In the genomic region with DNA sequence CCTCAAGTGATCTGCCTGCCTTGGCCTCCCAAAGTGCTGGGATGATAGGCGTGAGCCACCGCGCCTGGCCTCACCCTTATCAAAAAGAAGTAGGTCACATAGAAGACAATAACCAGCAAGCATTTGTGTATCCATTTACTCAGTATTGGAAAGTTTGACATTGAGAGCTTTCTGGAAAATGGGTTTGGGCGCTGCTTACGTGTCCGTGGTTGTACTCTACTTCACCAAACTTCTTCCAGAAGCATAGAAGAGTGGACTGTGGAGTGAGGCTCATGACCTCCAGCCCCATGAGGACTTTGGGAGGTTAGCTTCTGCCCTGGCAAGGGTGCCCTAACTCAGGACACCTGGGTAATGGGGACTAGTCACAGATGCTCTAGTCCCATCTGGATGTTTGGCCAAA, we compare ENCODE assay signal across 2 cellular contexts.
TF ChIP-seq lines count a peak whose summit lies in the region.

No MANE protein-coding gene starts in this region.

TF ChIP-seq in SK-N-SH, 30 proteins besides CTCF, POLR2A, EP300 and RAD21 (continued from another document):
- TF ChIP-seq, protein P1, sequence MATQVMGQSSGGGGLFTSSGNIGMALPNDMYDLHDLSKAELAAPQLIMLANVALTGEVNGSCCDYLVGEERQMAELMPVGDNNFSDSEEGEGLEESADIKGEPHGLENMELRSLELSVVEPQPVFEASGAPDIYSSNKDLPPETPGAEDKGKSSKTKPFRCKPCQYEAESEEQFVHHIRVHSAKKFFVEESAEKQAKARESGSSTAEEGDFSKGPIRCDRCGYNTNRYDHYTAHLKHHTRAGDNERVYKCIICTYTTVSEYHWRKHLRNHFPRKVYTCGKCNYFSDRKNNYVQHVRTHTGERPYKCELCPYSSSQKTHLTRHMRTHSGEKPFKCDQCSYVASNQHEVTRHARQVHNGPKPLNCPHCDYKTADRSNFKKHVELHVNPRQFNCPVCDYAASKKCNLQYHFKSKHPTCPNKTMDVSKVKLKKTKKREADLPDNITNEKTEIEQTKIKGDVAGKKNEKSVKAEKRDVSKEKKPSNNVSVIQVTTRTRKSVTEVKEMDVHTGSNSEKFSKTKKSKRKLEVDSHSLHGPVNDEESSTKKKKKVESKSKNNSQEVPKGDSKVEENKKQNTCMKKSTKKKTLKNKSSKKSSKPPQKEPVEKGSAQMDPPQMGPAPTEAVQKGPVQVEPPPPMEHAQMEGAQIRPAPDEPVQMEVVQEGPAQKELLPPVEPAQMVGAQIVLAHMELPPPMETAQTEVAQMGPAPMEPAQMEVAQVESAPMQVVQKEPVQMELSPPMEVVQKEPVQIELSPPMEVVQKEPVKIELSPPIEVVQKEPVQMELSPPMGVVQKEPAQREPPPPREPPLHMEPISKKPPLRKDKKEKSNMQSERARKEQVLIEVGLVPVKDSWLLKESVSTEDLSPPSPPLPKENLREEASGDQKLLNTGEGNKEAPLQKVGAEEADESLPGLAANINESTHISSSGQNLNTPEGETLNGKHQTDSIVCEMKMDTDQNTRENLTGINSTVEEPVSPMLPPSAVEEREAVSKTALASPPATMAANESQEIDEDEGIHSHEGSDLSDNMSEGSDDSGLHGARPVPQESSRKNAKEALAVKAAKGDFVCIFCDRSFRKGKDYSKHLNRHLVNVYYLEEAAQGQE (IDR thresholded peaks at IDR 0.05; ENCODE audit: low read depth, low read length), result no peak
- TF ChIP-seq, protein P2, sequence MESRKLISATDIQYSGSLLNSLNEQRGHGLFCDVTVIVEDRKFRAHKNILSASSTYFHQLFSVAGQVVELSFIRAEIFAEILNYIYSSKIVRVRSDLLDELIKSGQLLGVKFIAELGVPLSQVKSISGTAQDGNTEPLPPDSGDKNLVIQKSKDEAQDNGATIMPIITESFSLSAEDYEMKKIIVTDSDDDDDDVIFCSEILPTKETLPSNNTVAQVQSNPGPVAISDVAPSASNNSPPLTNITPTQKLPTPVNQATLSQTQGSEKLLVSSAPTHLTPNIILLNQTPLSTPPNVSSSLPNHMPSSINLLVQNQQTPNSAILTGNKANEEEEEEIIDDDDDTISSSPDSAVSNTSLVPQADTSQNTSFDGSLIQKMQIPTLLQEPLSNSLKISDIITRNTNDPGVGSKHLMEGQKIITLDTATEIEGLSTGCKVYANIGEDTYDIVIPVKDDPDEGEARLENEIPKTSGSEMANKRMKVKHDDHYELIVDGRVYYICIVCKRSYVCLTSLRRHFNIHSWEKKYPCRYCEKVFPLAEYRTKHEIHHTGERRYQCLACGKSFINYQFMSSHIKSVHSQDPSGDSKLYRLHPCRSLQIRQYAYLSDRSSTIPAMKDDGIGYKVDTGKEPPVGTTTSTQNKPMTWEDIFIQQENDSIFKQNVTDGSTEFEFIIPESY (IDR thresholded peaks at IDR 0.05; ENCODE audit: borderline replicate concordance, low read depth), result no peak

TF ChIP-seq in SK-N-SH treated with all-trans-retinoic acid at 6 μM for 48 hours, 23 proteins besides CTCF, POLR2A, EP300 and RAD21 (continued from another document):
- TF ChIP-seq, protein P3, sequence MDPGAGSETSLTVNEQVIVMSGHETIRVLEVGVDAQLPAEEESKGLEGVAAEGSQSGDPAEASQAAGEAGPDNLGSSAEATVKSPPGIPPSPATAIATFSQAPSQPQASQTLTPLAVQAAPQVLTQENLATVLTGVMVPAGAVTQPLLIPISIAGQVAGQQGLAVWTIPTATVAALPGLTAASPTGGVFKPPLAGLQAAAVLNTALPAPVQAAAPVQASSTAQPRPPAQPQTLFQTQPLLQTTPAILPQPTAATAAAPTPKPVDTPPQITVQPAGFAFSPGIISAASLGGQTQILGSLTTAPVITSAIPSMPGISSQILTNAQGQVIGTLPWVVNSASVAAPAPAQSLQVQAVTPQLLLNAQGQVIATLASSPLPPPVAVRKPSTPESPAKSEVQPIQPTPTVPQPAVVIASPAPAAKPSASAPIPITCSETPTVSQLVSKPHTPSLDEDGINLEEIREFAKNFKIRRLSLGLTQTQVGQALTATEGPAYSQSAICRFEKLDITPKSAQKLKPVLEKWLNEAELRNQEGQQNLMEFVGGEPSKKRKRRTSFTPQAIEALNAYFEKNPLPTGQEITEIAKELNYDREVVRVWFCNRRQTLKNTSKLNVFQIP (CRISPR knock-in tag; IDR thresholded peaks at IDR 0.05; ENCODE audit: borderline replicate concordance, low read depth), result no peak
- no peak for TF ChIP-seq ZNF70 (CRISPR knock-in tag; IDR thresholded peaks at IDR 0.05)
- TF ChIP-seq RARB (CRISPR knock-in tag; IDR thresholded peaks at IDR 0.05), result no peak
- TF ChIP-seq OSR1 (CRISPR knock-in tag; IDR thresholded peaks at IDR 0.05), result no peak
- TF ChIP-seq ESRRG (CRISPR knock-in tag; IDR thresholded peaks at IDR 0.05), result no peak
